Comparison of ENCODE assay signal across 9 cellular contexts in genomic region chr10:70479161-70479531, GRCh38. TPM values are rescaled to one million over a fixed set of nuclear protein-coding genes. Genes with fewer than 3 reads are reported as not detected.
DNase-seq lines count a peak whose midpoint lies in the region; ATAC-seq and TF ChIP-seq lines count a peak whose summit lies in the region.
"Had no signal": no experiment of that assay in that cellular context is flagged by ENCODE, and none has a peak within 500 bp of the region (broad histone marks: within the 10 kb centered on the region; RNA-seq: fewer than 3 reads in every experiment).

No MANE protein-coding gene starts in this region.

- H3K4me3 ChIP-seq in SK-N-SH (ENCODE audit: low read depth in 2 of 2, low read length in 1 of 2) = peak overlapping the region; percentile 49 to 53
- H3K4me3 ChIP-seq in liver (ENCODE audit: low read depth in 1 of 3, low read length in 3 of 3) = peak overlapping the region in 2 of 3 donors; percentile 51 to 52
- peak overlapping the region; percentile 73 for H3K4me3 ChIP-seq in suprapubic skin

- H3K27ac Mint-ChIP-seq in activated naive CD8-positive, alpha-beta T cell treated with anti-CD3 and anti-CD28 coated beads, Interleukin-2, amount 10 ng/mL, durations not matched to agents 7 days and 5 days = no peak overlapping the region

- H4K20me1 ChIP-seq in SK-N-SH (ENCODE audit: insufficient read depth) = no peaks in the 10 kb centered on the region

- H3K4me1 ChIP-seq in SK-N-SH (ENCODE audit: control insufficient read depth in 1 of 2, insufficient read depth in 2 of 2, low read depth in 1 of 2, low read length in 1 of 2) (peaks cover 0 to 65% of the 10 kb centered on the region in 2 experiments; a peak in 1 of 4 replicates), liver (ENCODE audit: control insufficient read depth in 4 of 4, insufficient read depth in 4 of 4, low read length in 3 of 4) (peaks cover 0 to 28% (median 4%) of the 10 kb centered on the region in 4 donors), suprapubic skin (peaks cover 55% of the 10 kb centered on the region)

- H3K36me3 Mint-ChIP-seq in activated naive CD8-positive, alpha-beta T cell treated with anti-CD3 and anti-CD28 coated beads, Interleukin-2, amount 10 ng/mL, durations not matched to agents 7 days and 5 days = no peaks in the 10 kb centered on the region

- peaks cover 33% of the 10 kb centered on the region for H3K27me3 Mint-ChIP-seq in activated naive CD8-positive, alpha-beta T cell treated with anti-CD3 and anti-CD28 coated beads, Interleukin-2, amount 10 ng/mL, durations not matched to agents 7 days and 5 days

- 46% methylated on average over 4 of the region's 9 CpGs for WGBS in SK-N-SH (ENCODE audit: low lambda C conversion rate)
- 37% methylated on average over 9 of the region's 9 CpGs for WGBS in liver
- 49% methylated on average over 9 of the region's 9 CpGs for WGBS in suprapubic skin

- POLR2A ChIA-PET in SK-N-SH (lab: Yijun Ruan, JAX) = no interaction called here
- POLR2A ChIA-PET in activated naive CD8-positive, alpha-beta T cell treated with anti-CD3 and anti-CD28 coated beads, Interleukin-2, amount 10 ng/mL, durations not matched to agents 7 days and 5 days (lab: Charles Lee) = interaction anchor here (1.6 to 2.2 kb wide), 2 partner anchors 15 to 18 kb away, joined by 3 to 11 read pairs; no protein-coding TSS in a partner anchor

- TF ChIP-seq EP300 in SK-N-SH (IDR thresholded peaks at IDR 0.05; ENCODE audit: borderline replicate concordance in 1 of 2, low read depth in 1 of 2, low read length in 1 of 2) (no peak), suprapubic skin (IDR thresholded peaks at IDR 0.05) (no peak)

- peaks cover 38% of the 10 kb centered on the region for H3K4me1 Mint-ChIP-seq in activated naive CD8-positive, alpha-beta T cell treated with anti-CD3 and anti-CD28 coated beads, Interleukin-2, amount 10 ng/mL, durations not matched to agents 7 days and 5 days

- DNase-seq in SK-N-SH (no peak), suprapubic skin (ENCODE audit: low spot score in 2 of 2) (no peak), NCI-H2171 treated with DMSO at 0.1 percent for 48 hours (lab: John Stamatoyannopoulos, UW) (no peak), NCI-H1092 treated with DMSO at 0.1 percent for 48 hours (lab: John Stamatoyannopoulos, UW) (no peak)
- no peak for DNase-seq in activated naive CD8-positive, alpha-beta T cell treated with anti-CD3 and anti-CD28 coated beads, Interleukin-2, amount 10 ng/mL, durations not matched to agents 7 days and 5 days

- no peaks in the 10 kb centered on the region for H3F3A ChIP-seq in SK-N-SH (replicated peaks; ENCODE audit: insufficient read depth)

- ATAC-seq in SK-N-SH treated with all-trans-retinoic acid at 6 μM for 48 hours (no peak), HG02981 (IDR thresholded peaks at IDR 0.05; ENCODE audit: unreplicated experiment) (no peak)
- ATAC-seq in activated naive CD8-positive, alpha-beta T cell treated with anti-CD3 and anti-CD28 coated beads, Interleukin-2, amount 10 ng/mL, durations not matched to agents 7 days and 5 days (ENCODE audit: low read depth) = no peak

- no peak overlapping the region for H2AFZ ChIP-seq in SK-N-SH (ENCODE audit: low read depth)

- no peaks in the 10 kb centered on the region for H3K79me2 ChIP-seq in SK-N-SH (ENCODE audit: insufficient read depth)

- peak overlapping the region; percentile 82; the same call in 1 of the 2 replicates for H3K4me2 ChIP-seq in SK-N-SH

- no peaks in the 10 kb centered on the region for H3K9me3 Mint-ChIP-seq in activated naive CD8-positive, alpha-beta T cell treated with anti-CD3 and anti-CD28 coated beads, Interleukin-2, amount 10 ng/mL, durations not matched to agents 7 days and 5 days

- TF ChIP-seq CTCF in SK-N-SH (IDR thresholded peaks at IDR 0.05) (no peak), liver (IDR thresholded peaks at IDR 0.05; ENCODE audit: low read depth, low read length, missing input control) (no peak), suprapubic skin (IDR thresholded peaks at IDR 0.05) (no peak)

- TF ChIP-seq RAD21 in SK-N-SH (IDR thresholded peaks at IDR 0.05; ENCODE audit: low read length) = no peak
- no peak for TF ChIP-seq RAD21 in liver (IDR thresholded peaks at IDR 0.05)

- CTCF ChIA-PET in SK-N-SH (lab: Yijun Ruan, JAX) = interaction anchor here (0.9 to 2.5 kb wide), 3 partner anchors 17 to 62 kb away, joined by 3 to 12 read pairs (median 4); no protein-coding TSS in a partner anchor

- H3K9ac ChIP-seq in SK-N-SH = no peak overlapping the region
- H3K9ac ChIP-seq in liver (ENCODE audit: low read depth in 1 of 2, low read length in 2 of 2) = no peak overlapping the region

- H3K27me3 ChIP-seq in SK-N-SH (ENCODE audit: insufficient read depth) (peaks cover 36% of the 10 kb centered on the region; the same call in 1 of the 2 replicates), liver (ENCODE audit: control insufficient read depth in 4 of 4, insufficient read depth in 4 of 4, low read length in 3 of 4) (no peaks in the 10 kb centered on the region), suprapubic skin (no peaks in the 10 kb centered on the region)

- no peaks in the 10 kb centered on the region for H3K9me2 ChIP-seq in SK-N-SH

- H3K27ac ChIP-seq in SK-N-SH (ENCODE audit: low read depth in 2 of 2, low read length in 1 of 2) (peak overlapping the region in 1 of 2 experiments; percentile 34; a peak in 1 of 4 replicates), liver (ENCODE audit: low read depth in 1 of 2, low read length in 2 of 2) (peak overlapping the region; percentile 2 to 58), suprapubic skin (peak overlapping the region; percentile 70)

- H3K4me3 Mint-ChIP-seq in activated naive CD8-positive, alpha-beta T cell treated with anti-CD3 and anti-CD28 coated beads, Interleukin-2, amount 10 ng/mL, durations not matched to agents 7 days and 5 days = peak overlapping the region; percentile 81

- H3K36me3 ChIP-seq in SK-N-SH (replicated peaks in 1 of 2; ENCODE audit: control insufficient read depth in 1 of 2, insufficient read depth in 2 of 2, low read length in 1 of 2) (no peaks in the 10 kb centered on the region), liver (ENCODE audit: control insufficient read depth in 4 of 4, insufficient read depth in 3 of 4, low read depth in 1 of 4, low read length in 3 of 4) (no peaks in the 10 kb centered on the region), suprapubic skin (no peaks in the 10 kb centered on the region)

- no peak for TF ChIP-seq POLR2A in suprapubic skin (IDR thresholded peaks at IDR 0.05)

- H3K9me3 ChIP-seq in SK-N-SH (no peaks in the 10 kb centered on the region), liver (ENCODE audit: control insufficient read depth in 4 of 4, low read length in 3 of 4) (no peaks in the 10 kb centered on the region), suprapubic skin (no peaks in the 10 kb centered on the region)

TF ChIP-seq in SK-N-SH, 30 proteins besides CTCF, POLR2A, EP300 and RAD21 (continues in another document):
- no peak for TF ChIP-seq SIN3A (IDR thresholded peaks at IDR 0.05; ENCODE audit: borderline replicate concordance, low read depth, low read length)
- TF ChIP-seq USF2 (IDR thresholded peaks at IDR 0.05; ENCODE audit: borderline replicate concordance, low read depth, low read length) = no peak

TF ChIP-seq in SK-N-SH treated with all-trans-retinoic acid at 6 μM for 48 hours, 23 proteins besides CTCF, POLR2A, EP300 and RAD21:
- TF ChIP-seq POU6F1 (CRISPR knock-in tag; IDR thresholded peaks at IDR 0.05; ENCODE audit: borderline replicate concordance, low read depth) (no peak), ZNF8 (CRISPR knock-in tag; IDR thresholded peaks at IDR 0.05) (no peak)

TF ChIP-seq in liver, 16 proteins besides CTCF, POLR2A, EP300 and RAD21:
- TF ChIP-seq TAF1 (conservative IDR thresholded peaks at IDR 0.05) (no peak), NR2F2 (IDR thresholded peaks at IDR 0.05) (no peak), JUND (IDR thresholded peaks at IDR 0.05) (no peak), FOXA2 (IDR thresholded peaks at IDR 0.05) (no peak), YY1 (IDR thresholded peaks at IDR 0.05) (no peak), RXRA (IDR thresholded peaks at IDR 0.05) (no peak), GABPA (IDR thresholded peaks at IDR 0.05 in 1 of 2, conservative IDR thresholded peaks at IDR 0.05 in 1 of 2) (no peak), HNF4A (conservative IDR thresholded peaks at IDR 0.05) (no peak), FOXA1 (IDR thresholded peaks at IDR 0.05) (no peak), ATF3 (IDR thresholded peaks at IDR 0.05) (no peak), ZBTB33 (IDR thresholded peaks at IDR 0.05) (no peak)
TF ChIP-seq in liver: peak in this region for 0.

RNA-seq across cellular contexts. Expression of gene PALD1, which starts 0.6 kb away (rescaled TPM):
- 0.16 and 0.19 TPM in 2 replicates for polyA plus RNA-seq in SK-N-SH (2012; rRNA removed)
- polyA plus RNA-seq in SK-N-SH (2012; cell fraction: cytosol; rRNA removed) = 0.14 and 0.35 TPM in 2 replicates
- polyA plus RNA-seq in SK-N-SH (2012; cell fraction: nucleus; rRNA removed) = 0.38 and 0.56 TPM in 2 replicates
- 1 to 10 TPM; 1.1 to 1.4 TPM for total RNA-seq in activated naive CD8-positive, alpha-beta T cell treated with anti-CD3 and anti-CD28 coated beads, Interleukin-2, amount 10 ng/mL, durations not matched to agents 7 days and 5 days
- 1 to 10 TPM; 1.7 to 4.2 TPM for total RNA-seq in liver
- 1 to 10 TPM in 1 of 2 donors, under 1 TPM in 1; 0.72 to 1.1 TPM for polyA plus RNA-seq in liver
- total RNA-seq in suprapubic skin = 10 to 100 TPM in 1 of 4 donors, 1 to 10 TPM in 3; 6.2 to 12.1 (median 7.7) TPM

RNA-seq across cellular contexts. Expression of gene NODAL, which starts 37.7 kb away (rescaled TPM):
- not detected in 2 replicates for polyA plus RNA-seq in SK-N-SH (2012; rRNA removed)
- not detected in 2 replicates for polyA plus RNA-seq in SK-N-SH (2012; cell fraction: cytosol; rRNA removed)
- polyA plus RNA-seq in SK-N-SH (2012; cell fraction: nucleus; rRNA removed) = not detected in 2 replicates
- not detected for total RNA-seq in activated naive CD8-positive, alpha-beta T cell treated with anti-CD3 and anti-CD28 coated beads, Interleukin-2, amount 10 ng/mL, durations not matched to agents 7 days and 5 days
- not detected for total RNA-seq in liver
- not detected for polyA plus RNA-seq in liver
- total RNA-seq in suprapubic skin = not detected
- total RNA-seq: lung microvascular endothelial cell had no signal
